In the genomic region with DNA sequence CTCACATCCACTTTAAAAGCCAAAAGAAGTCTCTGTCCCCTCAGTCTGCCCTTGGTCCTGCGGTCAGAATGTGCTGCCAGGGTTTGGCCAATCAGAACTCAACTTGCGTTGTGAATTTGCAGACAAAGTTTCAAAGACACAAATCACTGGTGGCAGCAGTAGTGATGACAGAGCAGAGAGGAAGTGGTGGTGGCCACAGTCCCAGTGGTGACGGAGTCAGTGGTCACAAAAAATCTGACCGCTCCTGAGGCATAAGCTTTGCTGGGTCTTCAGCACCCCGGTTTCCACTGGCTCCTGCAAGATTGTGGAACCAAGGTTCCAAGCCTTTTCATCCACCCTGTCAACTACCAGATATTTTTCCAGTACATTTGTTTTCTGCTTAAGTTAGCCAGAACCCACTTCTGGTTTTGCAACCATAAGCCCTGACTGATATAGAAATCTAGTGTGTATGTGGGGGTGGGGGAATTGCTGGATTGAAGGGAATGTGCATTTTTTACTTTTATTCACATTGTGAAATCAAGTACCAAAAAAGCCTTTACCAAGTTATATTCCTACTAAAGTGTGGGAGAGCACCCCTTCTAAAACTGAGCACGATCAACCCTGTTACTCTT, we compare ENCODE assay signal across 11 cellular contexts.
DNase-seq lines count a peak whose midpoint lies in the region; ATAC-seq and TF ChIP-seq lines count a peak whose summit lies in the region.
"Had no signal": no experiment of that assay in that cellular context is flagged by ENCODE, and none has a peak within 500 bp of the region (broad histone marks: within the 10 kb centered on the region; RNA-seq: fewer than 3 reads in every experiment).

No MANE protein-coding gene starts in this region.

- peak; percentile 56 for ATAC-seq in Right ventricle myocardium superior (ENCODE audit: poor library complexity)
- peak; percentile 66 for ATAC-seq in HG03060 (IDR thresholded peaks at IDR 0.05; ENCODE audit: low read depth, unreplicated experiment)
- peak; percentile 30 for ATAC-seq in activated CD8-positive, alpha-beta T cell treated with anti-CD3 and anti-CD28 coated beads, Interleukin-2, amount 10 ng/mL, durations not matched to agents 7 days and 5 days
- peak; percentile 87 for ATAC-seq in upper lobe of right lung

- TF ChIP-seq CTCF in right atrium auricular region (IDR thresholded peaks at IDR 0.05) (no peak), upper lobe of right lung (IDR thresholded peaks at IDR 0.05) (no peak)

- H3K9me3 ChIP-seq in right atrium auricular region: peaks cover 0 to 10% of the 10 kb centered on the region in 2 donors
- H3K9me3 ChIP-seq in upper lobe of right lung: no peaks in the 10 kb centered on the region

- H3K27me3 ChIP-seq in right atrium auricular region (no peaks in the 10 kb centered on the region), upper lobe of right lung (no peaks in the 10 kb centered on the region)
- H3K27me3 ChIP-seq: esophagus muscularis mucosa had no signal

- H3K27ac ChIP-seq in right atrium auricular region (no peak overlapping the region), upper lobe of right lung (no peak overlapping the region)
- H3K27ac ChIP-seq: C4-2B, esophagus muscularis mucosa had no signal

- H3K4me1 ChIP-seq in right atrium auricular region: no peaks in the 10 kb centered on the region
- H3K4me1 ChIP-seq in upper lobe of right lung: no peaks in the 10 kb centered on the region
- H3K4me1 ChIP-seq: esophagus muscularis mucosa had no signal

- no peaks in the 10 kb centered on the region for H3K36me3 Mint-ChIP-seq in activated CD8-positive, alpha-beta T cell treated with anti-CD3 and anti-CD28 coated beads, Interleukin-2, amount 10 ng/mL, durations not matched to agents 7 days and 5 days (ENCODE audit: low read depth)

- CTCF ChIA-PET in activated CD8-positive, alpha-beta T cell treated with anti-CD3 and anti-CD28 coated beads, Interleukin-2, amount 10 ng/mL, durations not matched to agents 7 days and 5 days (lab: Charles Lee): no interaction called here

- H3K4me3 ChIP-seq in right atrium auricular region (no peak overlapping the region), upper lobe of right lung (no peak overlapping the region)
- H3K4me3 ChIP-seq: esophagus muscularis mucosa had no signal

- DNase-seq in Right ventricle myocardium superior (no peak), right atrium auricular region (ENCODE audit: low spot score) (no peak), upper lobe of right lung (no peak), NCI-H748 treated with DMSO at 0.1 percent for 48 hours (lab: John Stamatoyannopoulos, UW) (no peak), DMS114 treated with DMSO at 0.1 percent for 48 hours (lab: John Stamatoyannopoulos, UW; ENCODE audit: unreplicated experiment) (no peak), kidney glomerular epithelial cell (lab: John Stamatoyannopoulos, UW) (no peak)
- DNase-seq in activated CD8-positive, alpha-beta T cell treated with anti-CD3 and anti-CD28 coated beads, Interleukin-2, amount 10 ng/mL, durations not matched to agents 7 days and 5 days: peak; percentile 39
- DNase-seq: NCI-H526 treated with DMSO at 0.1 percent for 48 hours had no signal

- H3K9me3 Mint-ChIP-seq in activated CD8-positive, alpha-beta T cell treated with anti-CD3 and anti-CD28 coated beads, Interleukin-2, amount 10 ng/mL, durations not matched to agents 7 days and 5 days (ENCODE audit: insufficient read depth): no peaks in the 10 kb centered on the region

- peaks cover 18% of the 10 kb centered on the region for H3K4me1 Mint-ChIP-seq in activated CD8-positive, alpha-beta T cell treated with anti-CD3 and anti-CD28 coated beads, Interleukin-2, amount 10 ng/mL, durations not matched to agents 7 days and 5 days (ENCODE audit: low read depth)

- peak overlapping the region; percentile 41 for H3K27ac Mint-ChIP-seq in activated CD8-positive, alpha-beta T cell treated with anti-CD3 and anti-CD28 coated beads, Interleukin-2, amount 10 ng/mL, durations not matched to agents 7 days and 5 days

- intact Hi-C loops in Right ventricle myocardium superior (cut with DNase I) (no loop called here), upper lobe of right lung (cut with DNase I) (no loop called here)

- POLR2A ChIA-PET in activated CD8-positive, alpha-beta T cell treated with anti-CD3 and anti-CD28 coated beads, Interleukin-2, amount 10 ng/mL, durations not matched to agents 7 days and 5 days (lab: Charles Lee): no interaction called here

- H3K27me3 Mint-ChIP-seq in activated CD8-positive, alpha-beta T cell treated with anti-CD3 and anti-CD28 coated beads, Interleukin-2, amount 10 ng/mL, durations not matched to agents 7 days and 5 days (ENCODE audit: low read depth): peaks cover 32% of the 10 kb centered on the region

- no peak overlapping the region for H3K4me3 Mint-ChIP-seq in activated CD8-positive, alpha-beta T cell treated with anti-CD3 and anti-CD28 coated beads, Interleukin-2, amount 10 ng/mL, durations not matched to agents 7 days and 5 days

- H3K36me3 ChIP-seq in right atrium auricular region (no peaks in the 10 kb centered on the region), upper lobe of right lung (no peaks in the 10 kb centered on the region)
- H3K36me3 ChIP-seq: esophagus muscularis mucosa had no signal

Comparison
In these comparisons a context has a peak if more than half of its experiments do, and no peak if none do; other contexts are left out.
1. ATAC-seq: peak in every context shown above with its lines; median percentile 87 in upper lobe of right lung; 66 in HG03060; 56 in Right ventricle myocardium superior; 30 in activated CD8-positive, alpha-beta T cell treated with anti-CD3 and anti-CD28 coated beads, Interleukin-2, amount 10 ng/mL, durations not matched to agents 7 days and 5 days.